7 cellular contexts compared by ENCODE assay signal in genomic region chr1:40258445-40258769, GRCh38. TPM values are rescaled to one million over a fixed set of nuclear protein-coding genes. Genes with fewer than 3 reads are reported as not detected.
A peak's percentile ranks its signal among the peaks of the same experiment; 100 is the strongest.
DNase-seq lines count a peak whose midpoint lies in the region; ATAC-seq and TF ChIP-seq lines count a peak whose summit lies in the region.

No MANE protein-coding gene starts in this region.

- peak overlapping the region; percentile 80 for H3K4me3 ChIP-seq in RWPE2 (ENCODE audit: severe bottlenecking)
- peak overlapping the region; percentile 97 for H3K4me3 ChIP-seq in fibroblast of mammary gland (ENCODE audit: control insufficient read depth, low read depth, low read length)

- peaks cover 12% of the 10 kb centered on the region for H3K4me1 ChIP-seq in RWPE2 (ENCODE audit: insufficient read depth, poor library complexity, severe bottlenecking)

- no peaks in the 10 kb centered on the region for H3K9me3 ChIP-seq in RWPE2 (ENCODE audit: severe bottlenecking)

- ATAC-seq in GM21737 (IDR thresholded peaks at IDR 0.05; ENCODE audit: unreplicated experiment) (peak; percentile 4), RWPE2 (ENCODE audit: low read depth) (no peak), GM18505 (IDR thresholded peaks at IDR 0.05; ENCODE audit: unreplicated experiment) (no peak)

- H3K27ac ChIP-seq in RWPE2 (ENCODE audit: poor library complexity, severe bottlenecking), result peak overlapping the region; percentile 93

- DNase-seq in RWPE2 (ENCODE audit: low spot score) (no peak), fibroblast of mammary gland (ENCODE audit: low read depth) (peak; percentile 31), renal cortical epithelial cell (ENCODE audit: low read depth) (peak; percentile 13), HuH-7.5 (ENCODE audit: low spot score) (no peak), HPDE6-E6E7 (ENCODE audit: extremely low spot score) (no peak)

- H3K36me3 ChIP-seq in RWPE2 (ENCODE audit: low read depth), result peaks cover 40% of the 10 kb centered on the region

- H3K27me3 ChIP-seq in RWPE2 (ENCODE audit: insufficient read depth, poor library complexity, severe bottlenecking), result no peaks in the 10 kb centered on the region

- TF ChIP-seq CTCF in RWPE2 (IDR thresholded peaks at IDR 0.05; ENCODE audit: poor library complexity, severe bottlenecking) (no peak), fibroblast of mammary gland (conservative IDR thresholded peaks at IDR 0.05; ENCODE audit: control insufficient read depth, insufficient read depth, low read depth, low read length) (no peak)

- no peak for TF ChIP-seq POLR2A in GM18505 (IDR thresholded peaks at IDR 0.05; ENCODE audit: borderline replicate concordance, extremely low read depth, insufficient read depth, insufficient read length)

RNA-seq across cellular contexts. Expression of gene ZMPSTE24, which starts 0.4 kb away (rescaled TPM):
- total RNA-seq in renal cortical epithelial cell, result 88.9 and 140 TPM in 2 replicates

RNA-seq across cellular contexts. Expression of gene TMCO2, which starts 10.7 kb away (rescaled TPM):
- not detected in 2 replicates for total RNA-seq in renal cortical epithelial cell

RNA-seq across cellular contexts. Expression of gene COL9A2, which starts 58.7 kb away (rescaled TPM):
- 4.2 and 7.5 TPM in 2 replicates for total RNA-seq in renal cortical epithelial cell

Comparison
In these comparisons a context has a peak if more than half of its experiments do, and no peak if none do; other contexts are left out.
1. DNase-seq: peak in fibroblast of mammary gland (single experiment) and renal cortical epithelial cell (single experiment); none in RWPE2 (single experiment), HuH-7.5 (single experiment) and HPDE6-E6E7 (single experiment).